Comparison of ENCODE assay signal across 1 cellular context in genomic region chr6:17768388-17768787, GRCh38.
TF ChIP-seq lines count a peak whose summit lies in the region.

No MANE protein-coding gene starts in this region.

TF ChIP-seq in IMR-90, 13 proteins besides CTCF, POLR2A, EP300 and RAD21:
- TF ChIP-seq NFE2L2 (IDR thresholded peaks at IDR 0.05; ENCODE audit: low read depth, low read length) (no peak), RCOR1 (IDR thresholded peaks at IDR 0.05; ENCODE audit: insufficient replicate concordance, low read length) (no peak), MAZ (IDR thresholded peaks at IDR 0.05; ENCODE audit: borderline replicate concordance, low read depth, low read length) (no peak), CEBPB (IDR thresholded peaks at IDR 0.05; ENCODE audit: low read depth, low read length) (no peak)
